Comparison of ENCODE assay signal across 10 cellular contexts in the genomic region with DNA sequence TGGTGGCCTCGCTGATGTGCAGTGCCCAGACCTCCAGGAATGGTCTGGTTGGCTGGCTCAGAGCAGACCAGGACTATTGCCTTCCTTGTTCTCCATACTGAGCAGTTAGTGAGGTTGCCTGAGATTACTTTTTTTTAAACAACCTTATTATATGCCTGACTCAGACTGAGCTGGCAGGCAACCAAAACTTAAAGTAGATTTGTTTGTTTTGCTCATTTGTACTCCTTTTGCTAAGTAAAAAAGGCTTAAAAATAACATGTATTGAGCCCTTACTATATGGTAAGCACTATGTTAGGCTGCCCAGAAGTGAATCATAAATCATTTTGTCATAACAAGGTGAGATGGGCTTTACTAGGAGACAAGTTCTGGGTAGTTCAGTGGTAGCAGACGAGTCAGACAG.
DNase-seq lines count a peak whose midpoint lies in the region; ATAC-seq and TF ChIP-seq lines count a peak whose summit lies in the region.
"Had no signal": no experiment of that assay in that cellular context is flagged by ENCODE, and none has a peak within 500 bp of the region (broad histone marks: within the 10 kb centered on the region; RNA-seq: fewer than 3 reads in every experiment).

No MANE protein-coding gene starts in this region.

- peak; percentile 46 for DNase-seq in AG20443 (ENCODE audit: low spot score)
- peak; percentile 64 for DNase-seq in NCI-H1105 (lab: John Stamatoyannopoulos, UW)
- no peak for DNase-seq in breast epithelium (ENCODE audit: low spot score in 2 of 2)
- DNase-seq in lower lobe of right lung, result no peak
- no peak for DNase-seq in activated naive CD4-positive, alpha-beta T cell treated with Interleukin-2 at 50 U/mL for 16 hours
- no peak for DNase-seq in activated CD8-positive, alpha-beta T cell treated with anti-CD3 and anti-CD28 coated beads for 36 hours
- no peak for DNase-seq in CD4-positive, alpha-beta memory T cell
- DNase-seq: T-helper 2 cell had no signal

- H3K4me3 ChIP-seq in breast epithelium (no peak overlapping the region), lower lobe of right lung (no peak overlapping the region)
- H3K4me3 ChIP-seq in CD4-positive, alpha-beta memory T cell (ENCODE audit: low read length in 2 of 2), result no peak overlapping the region

- peak overlapping the region; percentile 47 to 58 for H3K27ac ChIP-seq in breast epithelium
- no peak overlapping the region for H3K27ac ChIP-seq in lower lobe of right lung
- H3K27ac ChIP-seq in CD4-positive, alpha-beta memory T cell (ENCODE audit: low read depth, low read length), result no peak overlapping the region

- no peaks in the 10 kb centered on the region for H3K27me3 Mint-ChIP-seq in activated CD8-positive, alpha-beta T cell treated with anti-CD3 and anti-CD28 coated beads for 36 hours
- H3K27me3 Mint-ChIP-seq in CD4-positive, alpha-beta memory T cell, result no peaks in the 10 kb centered on the region
- H3K27me3 Mint-ChIP-seq: activated naive CD4-positive, alpha-beta T cell treated with anti-CD3 and anti-CD28 coated beads, Interleukin-2, amount 50 U/mL, for 24 hours had no signal

- CTCF ChIA-PET in activated CD8-positive, alpha-beta T cell treated with anti-CD3 and anti-CD28 coated beads for 36 hours (lab: Charles Lee), result interaction anchor here (0.6 kb wide), 1 partner anchor 134 kb away, joined by 3 read pairs; no protein-coding TSS in a partner anchor
- CTCF ChIA-PET in CD4-positive, alpha-beta memory T cell (lab: Charles Lee; ENCODE audit: partially characterized antibody), result interaction anchor here (1.3 to 1.8 kb wide), 2 partner anchors 23 to 106 kb away, joined by 3 to 7 read pairs; no protein-coding TSS in a partner anchor

- H3K27me3 ChIP-seq in breast epithelium (no peaks in the 10 kb centered on the region), lower lobe of right lung (ENCODE audit: low read depth) (no peaks in the 10 kb centered on the region)
- H3K27me3 ChIP-seq in CD4-positive, alpha-beta memory T cell (ENCODE audit: insufficient read depth, low read length), result no peaks in the 10 kb centered on the region

- peaks cover 10% of the 10 kb centered on the region for H3K36me3 Mint-ChIP-seq in activated CD8-positive, alpha-beta T cell treated with anti-CD3 and anti-CD28 coated beads for 36 hours (ENCODE audit: low read depth)
- H3K36me3 Mint-ChIP-seq in CD4-positive, alpha-beta memory T cell, result peaks cover 60 to 69% of the 10 kb centered on the region in 2 donors

- H3K9me3 Mint-ChIP-seq in activated CD8-positive, alpha-beta T cell treated with anti-CD3 and anti-CD28 coated beads for 36 hours, result no peaks in the 10 kb centered on the region
- H3K9me3 Mint-ChIP-seq in CD4-positive, alpha-beta memory T cell, result peaks cover 0 to 7% (median 0%) of the 10 kb centered on the region in 8 donors
- H3K9me3 Mint-ChIP-seq: activated naive CD4-positive, alpha-beta T cell treated with anti-CD3 and anti-CD28 coated beads, Interleukin-2, amount 50 U/mL, for 24 hours had no signal

- no peak overlapping the region for H3K4me3 Mint-ChIP-seq in activated CD8-positive, alpha-beta T cell treated with anti-CD3 and anti-CD28 coated beads for 36 hours
- no peak overlapping the region for H3K4me3 Mint-ChIP-seq in CD4-positive, alpha-beta memory T cell
- H3K4me3 Mint-ChIP-seq: activated naive CD4-positive, alpha-beta T cell treated with anti-CD3 and anti-CD28 coated beads, Interleukin-2, amount 50 U/mL, for 24 hours had no signal

- ATAC-seq in lower lobe of right lung, result peak; percentile 45 to 47
- ATAC-seq in HG02938 (IDR thresholded peaks at IDR 0.05; ENCODE audit: unreplicated experiment), result no peak
- ATAC-seq in activated CD8-positive, alpha-beta T cell treated with anti-CD3 and anti-CD28 coated beads for 36 hours, result no peak

- no peak overlapping the region for H3K27ac Mint-ChIP-seq in activated CD8-positive, alpha-beta T cell treated with anti-CD3 and anti-CD28 coated beads for 36 hours
- H3K27ac Mint-ChIP-seq in CD4-positive, alpha-beta memory T cell, result no peak overlapping the region
- H3K27ac Mint-ChIP-seq: activated naive CD4-positive, alpha-beta T cell treated with anti-CD3 and anti-CD28 coated beads, Interleukin-2, amount 50 U/mL, for 24 hours had no signal

- H3K9me3 ChIP-seq in breast epithelium, result no peaks in the 10 kb centered on the region
- no peaks in the 10 kb centered on the region for H3K9me3 ChIP-seq in lower lobe of right lung
- no peaks in the 10 kb centered on the region for H3K9me3 ChIP-seq in CD4-positive, alpha-beta memory T cell (ENCODE audit: control insufficient read depth in 1 of 2, low read length in 2 of 2)

- TF ChIP-seq POLR2A in breast epithelium (IDR thresholded peaks at IDR 0.05), result no peak

- H3K4me1 ChIP-seq in breast epithelium, result no peaks in the 10 kb centered on the region
- H3K4me1 ChIP-seq in lower lobe of right lung, result no peaks in the 10 kb centered on the region
- H3K4me1 ChIP-seq in CD4-positive, alpha-beta memory T cell (ENCODE audit: insufficient read depth, low read length), result no peaks in the 10 kb centered on the region

- H3K36me3 ChIP-seq in breast epithelium (no peaks in the 10 kb centered on the region), lower lobe of right lung (peaks cover 65% of the 10 kb centered on the region)
- H3K36me3 ChIP-seq in CD4-positive, alpha-beta memory T cell (ENCODE audit: insufficient read depth, low read length), result peaks cover 10% of the 10 kb centered on the region

- TF ChIP-seq CTCF in breast epithelium (IDR thresholded peaks at IDR 0.05) (no peak), lower lobe of right lung (IDR thresholded peaks at IDR 0.05) (no peak)
- TF ChIP-seq CTCF in activated CD8-positive, alpha-beta T cell treated with anti-CD3 and anti-CD28 coated beads for 36 hours (IDR thresholded peaks at IDR 0.05), result no peak

- POLR2A ChIA-PET in activated CD8-positive, alpha-beta T cell treated with anti-CD3 and anti-CD28 coated beads for 36 hours (lab: Charles Lee), result no interaction called here
- POLR2A ChIA-PET in CD4-positive, alpha-beta memory T cell (lab: Charles Lee; ENCODE audit: partially characterized antibody), result interaction anchor here (0.6 kb wide), 1 partner anchor 36 kb away, joined by 3 read pairs; no protein-coding TSS in a partner anchor

- no peaks in the 10 kb centered on the region for H3K4me1 Mint-ChIP-seq in activated CD8-positive, alpha-beta T cell treated with anti-CD3 and anti-CD28 coated beads for 36 hours (ENCODE audit: low read depth)
- peaks cover 0 to 2% (median 0%) of the 10 kb centered on the region in 4 donors for H3K4me1 Mint-ChIP-seq in CD4-positive, alpha-beta memory T cell
- H3K4me1 Mint-ChIP-seq: activated naive CD4-positive, alpha-beta T cell treated with anti-CD3 and anti-CD28 coated beads, Interleukin-2, amount 50 U/mL, for 24 hours had no signal

- intact Hi-C loops in breast epithelium (cut with DNase I; ENCODE audit: low total_unique reads) (no loop called here), lower lobe of right lung (cut with DNase I) (no loop called here)
- intact Hi-C loops in activated CD8-positive, alpha-beta T cell treated with anti-CD3 and anti-CD28 coated beads for 36 hours (cut with micrococcal nuclease), result no loop called here
- intact Hi-C loops in CD4-positive, alpha-beta memory T cell (cut with micrococcal nuclease), result no loop called here

Comparison
In these comparisons a context has a peak if more than half of its experiments do, and no peak if none do; other contexts are left out.
1. DNase-seq: peak in AG20443 (single experiment) and NCI-H1105 (single experiment); none in breast epithelium (0 of 2), lower lobe of right lung (single experiment), activated naive CD4-positive, alpha-beta T cell treated with Interleukin-2 at 50 U/mL for 16 hours (single experiment), activated CD8-positive, alpha-beta T cell treated with anti-CD3 and anti-CD28 coated beads for 36 hours (single experiment) and CD4-positive, alpha-beta memory T cell (0 of 5).
2. H3K27ac ChIP-seq: peak in breast epithelium (2 of 2); none in lower lobe of right lung (single experiment) and CD4-positive, alpha-beta memory T cell (single experiment).
3. ATAC-seq: peak in lower lobe of right lung (2 of 2); none in HG02938 (single experiment) and activated CD8-positive, alpha-beta T cell treated with anti-CD3 and anti-CD28 coated beads for 36 hours (single experiment).